In genomic region chr1:167165219-167165618, GRCh38 we compare ENCODE assay signal across 1 cellular context.
TF ChIP-seq lines count a peak whose summit lies in the region.

No MANE protein-coding gene starts in this region.

TF ChIP-seq in K562, 482 proteins besides CTCF, POLR2A, EP300 and RAD21:
- no peak for TF ChIP-seq FOXP1 (CRISPR knock-in tag; IDR thresholded peaks at IDR 0.05)
- no peak for TF ChIP-seq EP400 (IDR thresholded peaks at IDR 0.05)
- TF ChIP-seq PHF8 (IDR thresholded peaks at IDR 0.05; ENCODE audit: borderline replicate concordance, low read length): no peak
- TF ChIP-seq ILF3 (IDR thresholded peaks at IDR 0.05; ENCODE audit: borderline replicate concordance): no peak
